Comparison of ENCODE assay signal across 8 cellular contexts in the genomic region with DNA sequence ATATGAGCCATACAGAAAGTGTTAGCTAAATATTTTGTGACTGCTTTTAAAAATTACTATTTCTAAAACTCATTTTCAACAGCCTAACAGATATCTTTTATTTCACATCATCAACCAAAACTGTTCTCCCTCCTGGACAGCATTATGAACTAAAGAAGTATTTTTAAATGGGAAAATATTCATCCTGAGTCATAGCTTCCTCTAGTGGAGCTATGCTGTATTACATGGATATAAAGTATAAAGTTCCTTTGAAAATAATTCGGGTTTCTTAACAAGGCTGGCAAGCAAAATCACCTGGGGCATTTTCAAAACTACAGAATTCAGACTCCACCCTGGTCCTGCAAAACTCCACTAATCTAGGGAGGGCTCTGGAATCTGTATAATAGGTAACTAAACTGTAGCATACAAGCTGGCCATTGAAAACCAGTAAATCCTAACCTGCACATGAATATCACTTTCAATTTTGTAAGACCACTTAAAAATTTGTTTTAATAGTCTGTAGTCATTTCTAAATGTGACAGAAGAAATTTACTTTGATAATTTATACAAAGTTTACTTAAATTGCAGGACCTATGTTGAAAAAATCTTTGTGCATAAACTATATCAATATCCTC. TPM values are rescaled to one million over a fixed set of nuclear protein-coding genes. Genes with fewer than 3 reads are reported as not detected.
DNase-seq lines count a peak whose midpoint lies in the region; ATAC-seq and TF ChIP-seq lines count a peak whose summit lies in the region.

No MANE protein-coding gene starts in this region.

- H3K36me3 ChIP-seq in GM23338 (ENCODE audit: insufficient read depth) (no peaks in the 10 kb centered on the region), endodermal cell (ENCODE audit: control insufficient read depth, insufficient read depth, low read length) (no peaks in the 10 kb centered on the region)

- H3K79me2 ChIP-seq in GM23338 (replicated peaks; ENCODE audit: insufficient read depth), result no peaks in the 10 kb centered on the region

- H3K27ac Mint-ChIP-seq in GM23338 (no peak overlapping the region), endodermal cell (no peak overlapping the region), immature natural killer cell (no peak overlapping the region)

- no peaks in the 10 kb centered on the region for H3K9me3 Mint-ChIP-seq in GM23338
- H3K9me3 Mint-ChIP-seq in endodermal cell, result no peaks in the 10 kb centered on the region
- H3K9me3 Mint-ChIP-seq in immature natural killer cell, result peaks cover 0 to 2% (median 0%) of the 10 kb centered on the region in 6 donors

- peaks cover 2% of the 10 kb centered on the region for H3K27me3 Mint-ChIP-seq in GM23338 (ENCODE audit: insufficient read depth, low read depth, poor library complexity)
- no peaks in the 10 kb centered on the region for H3K27me3 Mint-ChIP-seq in endodermal cell (ENCODE audit: insufficient read depth)
- peaks cover 0 to 5% (median 0%) of the 10 kb centered on the region in 3 donors for H3K27me3 Mint-ChIP-seq in immature natural killer cell (ENCODE audit: low read depth in 3 of 3)

- no peaks in the 10 kb centered on the region for H3K9me3 ChIP-seq in endodermal cell (ENCODE audit: control insufficient read depth, low read length)

- H3F3A ChIP-seq in GM23338 (replicated peaks; ENCODE audit: low read depth), result no peaks in the 10 kb centered on the region

- H3K4me3 ChIP-seq in GM23338 (no peak overlapping the region), endodermal cell (ENCODE audit: low read length) (no peak overlapping the region)

- no peaks in the 10 kb centered on the region; the same call in 1 of the 2 replicates for H3K4me1 ChIP-seq in GM23338 (ENCODE audit: insufficient read depth)
- no peaks in the 10 kb centered on the region for H3K4me1 ChIP-seq in endodermal cell (ENCODE audit: control insufficient read depth, insufficient read depth, low read length)

- WGBS in endodermal cell (ENCODE audit: insufficient coverage in 1 of 2, insufficient read length in 1 of 2), 2 experiments, result 17 to 33% methylated on average over 1 of the region's 1 CpG

- TF ChIP-seq CTCF in GM23338 (conservative IDR thresholded peaks at IDR 0.05; ENCODE audit: low read depth in 2 of 2) (peak; percentile 64 to 91), endodermal cell (conservative IDR thresholded peaks at IDR 0.05) (peak; percentile 84)

- ATAC-seq in GM23338, result no peak
- no peak for ATAC-seq in GM21786 (IDR thresholded peaks at IDR 0.05; ENCODE audit: unreplicated experiment)

- peaks cover 9% of the 10 kb centered on the region; the same call in 2 of the 3 replicates for H3K4me1 Mint-ChIP-seq in GM23338
- H3K4me1 Mint-ChIP-seq in endodermal cell, result peaks cover 23% of the 10 kb centered on the region
- H3K4me1 Mint-ChIP-seq in immature natural killer cell, result no peaks in the 10 kb centered on the region

- no peaks in the 10 kb centered on the region for H4K20me1 ChIP-seq in GM23338 (replicated peaks; ENCODE audit: insufficient read depth)

- H2AFZ ChIP-seq in GM23338, result no peak overlapping the region

- H3K9ac ChIP-seq in endodermal cell (ENCODE audit: extremely low read depth, low read length, poor library complexity, severe bottlenecking), result no peak overlapping the region

- H3K4me3 Mint-ChIP-seq in GM23338 (no peak overlapping the region), endodermal cell (no peak overlapping the region), immature natural killer cell (no peak overlapping the region)

- no peak overlapping the region for H3K4me2 ChIP-seq in GM23338

- H3K9me2 ChIP-seq in GM23338 (ENCODE audit: insufficient read depth), result no peaks in the 10 kb centered on the region

- peak; percentile 77 for DNase-seq in DMS53 treated with DMSO at 0.1 percent for 48 hours (lab: John Stamatoyannopoulos, UW; ENCODE audit: unreplicated experiment)
- DNase-seq in GM23338 (ENCODE audit: low spot score), result peak; percentile 61
- peak; percentile 27 to 63 for DNase-seq in NCI-H526 (lab: John Stamatoyannopoulos, UW)
- no peak for DNase-seq in endodermal cell
- peak; percentile 54 for DNase-seq in renal cortical epithelial cell (ENCODE audit: low read depth)
- DNase-seq in immature natural killer cell, result no peak
- DNase-seq in cerebellar nuclear complex (lab: John Stamatoyannopoulos, UW), result no peak

- H3K27me3 ChIP-seq in GM23338 (ENCODE audit: insufficient read depth) (no peaks in the 10 kb centered on the region), endodermal cell (ENCODE audit: control insufficient read depth, insufficient read depth, low read length, poor library complexity, severe bottlenecking) (no peaks in the 10 kb centered on the region)

- H3K27ac ChIP-seq in GM23338 (ENCODE audit: low read depth) (no peak overlapping the region), endodermal cell (ENCODE audit: low read depth, low read length) (no peak overlapping the region)

- no peaks in the 10 kb centered on the region for H3K36me3 Mint-ChIP-seq in GM23338 (ENCODE audit: low read depth)
- H3K36me3 Mint-ChIP-seq in endodermal cell (ENCODE audit: low read depth), result no peaks in the 10 kb centered on the region
- no peaks in the 10 kb centered on the region for H3K36me3 Mint-ChIP-seq in immature natural killer cell

TF ChIP-seq in GM23338, 12 proteins besides CTCF, POLR2A, EP300 and RAD21 (continues in another document):
- TF ChIP-seq ETS1 (IDR thresholded peaks at IDR 0.05) (no peak), ZNF114 (CRISPR knock-in tag; IDR thresholded peaks at IDR 0.05) (no peak), POLR2AphosphoS5 (IDR thresholded peaks at IDR 0.05; ENCODE audit: low read depth) (no peak), CREB1 (CRISPR knock-in tag; IDR thresholded peaks at IDR 0.05; ENCODE audit: low read depth) (no peak), ZNF331 (CRISPR knock-in tag; IDR thresholded peaks at IDR 0.05; ENCODE audit: low read depth) (no peak), STAT1 (IDR thresholded peaks at IDR 0.05; ENCODE audit: unreplicated experiment) (no peak), EZH2phosphoT487 (IDR thresholded peaks at IDR 0.05; ENCODE audit: unreplicated experiment) (no peak), NANOG (IDR thresholded peaks at IDR 0.05; ENCODE audit: borderline replicate concordance) (no peak)
- TF ChIP-seq, protein P1, sequence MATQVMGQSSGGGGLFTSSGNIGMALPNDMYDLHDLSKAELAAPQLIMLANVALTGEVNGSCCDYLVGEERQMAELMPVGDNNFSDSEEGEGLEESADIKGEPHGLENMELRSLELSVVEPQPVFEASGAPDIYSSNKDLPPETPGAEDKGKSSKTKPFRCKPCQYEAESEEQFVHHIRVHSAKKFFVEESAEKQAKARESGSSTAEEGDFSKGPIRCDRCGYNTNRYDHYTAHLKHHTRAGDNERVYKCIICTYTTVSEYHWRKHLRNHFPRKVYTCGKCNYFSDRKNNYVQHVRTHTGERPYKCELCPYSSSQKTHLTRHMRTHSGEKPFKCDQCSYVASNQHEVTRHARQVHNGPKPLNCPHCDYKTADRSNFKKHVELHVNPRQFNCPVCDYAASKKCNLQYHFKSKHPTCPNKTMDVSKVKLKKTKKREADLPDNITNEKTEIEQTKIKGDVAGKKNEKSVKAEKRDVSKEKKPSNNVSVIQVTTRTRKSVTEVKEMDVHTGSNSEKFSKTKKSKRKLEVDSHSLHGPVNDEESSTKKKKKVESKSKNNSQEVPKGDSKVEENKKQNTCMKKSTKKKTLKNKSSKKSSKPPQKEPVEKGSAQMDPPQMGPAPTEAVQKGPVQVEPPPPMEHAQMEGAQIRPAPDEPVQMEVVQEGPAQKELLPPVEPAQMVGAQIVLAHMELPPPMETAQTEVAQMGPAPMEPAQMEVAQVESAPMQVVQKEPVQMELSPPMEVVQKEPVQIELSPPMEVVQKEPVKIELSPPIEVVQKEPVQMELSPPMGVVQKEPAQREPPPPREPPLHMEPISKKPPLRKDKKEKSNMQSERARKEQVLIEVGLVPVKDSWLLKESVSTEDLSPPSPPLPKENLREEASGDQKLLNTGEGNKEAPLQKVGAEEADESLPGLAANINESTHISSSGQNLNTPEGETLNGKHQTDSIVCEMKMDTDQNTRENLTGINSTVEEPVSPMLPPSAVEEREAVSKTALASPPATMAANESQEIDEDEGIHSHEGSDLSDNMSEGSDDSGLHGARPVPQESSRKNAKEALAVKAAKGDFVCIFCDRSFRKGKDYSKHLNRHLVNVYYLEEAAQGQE (IDR thresholded peaks at IDR 0.05; ENCODE audit: unreplicated experiment), result no peak

RNA-seq across cellular contexts. Expression of gene SCIN, which starts 53.5 kb away (rescaled TPM):
- 0.80 and 5.8 TPM in 2 replicates for total RNA-seq in GM23338 (2014; rRNA removed; shearing (Covaris generic))
- polyA plus RNA-seq in GM23338 (2016; fragmentation: Nextera tagmentation; extraction: Ambion mirVana) (0.92 and 1.1 TPM in 2 replicates), immature natural killer cell (not detected)
- total RNA-seq in endodermal cell (under 1 TPM in 1 of 2 donors, not detected in 1; 0.15 TPM), renal cortical epithelial cell (24.5 and 113 TPM in 2 replicates)
- not detected for polyA plus RNA-seq in endodermal cell (2013, experiment 1 of 2)
- polyA plus RNA-seq in endodermal cell (2013, experiment 2 of 2), result not detected

Comparison
In these comparisons a context has a peak if more than half of its experiments do, and no peak if none do; other contexts are left out.
1. DNase-seq: peak in DMS53 treated with DMSO at 0.1 percent for 48 hours (single experiment), GM23338 (single experiment), NCI-H526 (2 of 2) and renal cortical epithelial cell (single experiment); none in endodermal cell (single experiment), immature natural killer cell (0 of 3) and cerebellar nuclear complex (0 of 2).